Comparison of ENCODE assay signal across 14 cellular contexts in the genomic region with DNA sequence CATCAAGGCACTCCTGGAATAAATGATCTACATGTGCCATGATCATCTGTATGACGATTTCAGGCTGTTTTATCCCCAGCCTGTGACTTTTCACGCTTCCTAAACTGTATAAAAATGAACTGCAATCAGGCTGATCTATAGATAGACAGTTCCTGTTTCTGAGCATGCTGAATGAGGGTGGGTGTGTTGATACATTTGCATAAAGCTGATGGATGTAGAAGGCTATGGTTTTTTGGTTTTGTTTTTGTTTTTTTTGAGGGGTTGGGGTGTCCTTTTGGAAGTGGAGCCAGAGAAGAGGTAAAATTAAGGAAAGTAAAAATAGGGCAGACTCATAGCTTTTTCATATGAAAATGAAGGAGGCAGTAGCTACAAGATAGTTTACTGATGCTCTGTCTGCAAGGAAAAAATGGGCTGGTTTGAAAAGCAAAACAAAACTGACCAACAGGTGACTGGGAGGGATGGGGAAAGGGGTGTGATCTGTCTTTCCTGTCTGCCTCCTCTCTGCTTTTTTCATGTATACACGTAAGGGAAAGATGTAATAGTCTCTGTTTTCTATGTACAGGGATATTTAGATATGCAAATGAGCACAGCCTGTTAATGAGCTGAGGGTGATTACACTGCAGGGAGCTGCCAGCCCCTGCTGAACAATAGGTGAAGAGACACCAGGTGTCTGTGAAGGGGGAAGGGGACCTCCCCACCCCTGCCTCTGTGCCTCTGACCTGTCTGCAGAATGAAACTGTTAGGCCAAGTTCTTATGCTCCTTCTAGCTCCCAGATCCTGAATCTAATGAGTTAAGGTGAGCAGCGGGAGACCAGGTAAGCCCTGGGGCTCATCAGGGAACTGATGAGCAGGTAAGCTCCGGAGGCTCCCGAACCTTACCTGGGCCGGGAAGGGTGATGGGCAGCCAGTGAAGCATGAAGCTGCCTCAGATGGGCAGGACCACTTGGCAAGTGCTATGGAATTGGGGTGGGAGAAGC. TPM values are rescaled to one million over a fixed set of nuclear protein-coding genes. Genes with fewer than 3 reads are reported as not detected.
DNase-seq lines count a peak whose midpoint lies in the region; ATAC-seq and TF ChIP-seq lines count a peak whose summit lies in the region.
"Had no signal": no experiment of that assay in that cellular context is flagged by ENCODE, and none has a peak within 500 bp of the region (broad histone marks: within the 10 kb centered on the region; RNA-seq: fewer than 3 reads in every experiment).

No MANE protein-coding gene starts in this region.

- no peak overlapping the region for H3K4me3 ChIP-seq in suprapubic skin

- peaks cover 4% of the 10 kb centered on the region for H3K27me3 ChIP-seq in suprapubic skin

- DNase-seq in NOMO-1 treated with DMSO at 0.1 percent for 48 hours (lab: John Stamatoyannopoulos, UW; ENCODE audit: unreplicated experiment) (peak; percentile 15), memory B cell (ENCODE audit: low spot score in 2 of 2) (peak in 1 of 2 donors; percentile 22), suprapubic skin (ENCODE audit: low spot score in 2 of 2) (no peak), activated gamma-delta T cell treated with Interleukin-2 at 50 U/mL for 16 hours (no peak)
- DNase-seq: activated CD4-positive, alpha-beta memory T cell treated with anti-CD3 and anti-CD28 coated beads for 36 hours; activated effector memory CD4-positive, alpha-beta T cell treated with anti-CD3 and anti-CD28 coated beads, Interleukin-2, amount 50 U/mL, for 16 hours; CD4-positive, alpha-beta memory T cell; HFFc6 had no signal

- H3K9me3 Mint-ChIP-seq in memory B cell: no peaks in the 10 kb centered on the region
- H3K9me3 Mint-ChIP-seq: activated CD4-positive, alpha-beta memory T cell treated with anti-CD3 and anti-CD28 coated beads for 36 hours; CD4-positive, alpha-beta memory T cell; HFFc6; T-helper 1 cell treated with Interleukin-12 subunit alpha and Interleukin-12 subunit beta and Interleukin-4 antibody, amounts not matched to agents 30 μg/mL and 1 μg/mL, for 36 hours had no signal

- peaks cover 5% of the 10 kb centered on the region for H3K27me3 Mint-ChIP-seq in memory B cell

- H3K4me1 Mint-ChIP-seq in memory B cell: peaks cover 13% of the 10 kb centered on the region

- H3K4me1 ChIP-seq in suprapubic skin: no peaks in the 10 kb centered on the region

- no peaks in the 10 kb centered on the region for H3K36me3 Mint-ChIP-seq in memory B cell
- H3K36me3 Mint-ChIP-seq: activated CD4-positive, alpha-beta memory T cell treated with anti-CD3 and anti-CD28 coated beads for 36 hours; CD4-positive, alpha-beta memory T cell had no signal

- no peaks in the 10 kb centered on the region for H3K36me3 ChIP-seq in suprapubic skin

- ATAC-seq in GM18502 (IDR thresholded peaks at IDR 0.05; ENCODE audit: poor library complexity, unreplicated experiment): peak; percentile 67
- peak; percentile 46 for ATAC-seq in HG02588 (IDR thresholded peaks at IDR 0.05; ENCODE audit: unreplicated experiment)
- peak; percentile 97 for ATAC-seq in memory B cell (ENCODE audit: low read depth)
- ATAC-seq in HG02798 (IDR thresholded peaks at IDR 0.05; ENCODE audit: poor library complexity, unreplicated experiment): no peak
- ATAC-seq in GM21526 (IDR thresholded peaks at IDR 0.05; ENCODE audit: low FRiP score, unreplicated experiment): no peak

- H3K9me3 ChIP-seq in suprapubic skin: no peaks in the 10 kb centered on the region

- TF ChIP-seq CTCF in suprapubic skin (IDR thresholded peaks at IDR 0.05): no peak

- no peak for TF ChIP-seq POLR2A in suprapubic skin (IDR thresholded peaks at IDR 0.05)

- 28% methylated on average over 7 of the region's 7 CpGs for WGBS in suprapubic skin

- no peak overlapping the region for H3K27ac ChIP-seq in suprapubic skin
- H3K27ac ChIP-seq: RWPE1 had no signal

- H3K4me3 Mint-ChIP-seq in memory B cell: peak overlapping the region; percentile 67
- H3K4me3 Mint-ChIP-seq: activated CD4-positive, alpha-beta memory T cell treated with anti-CD3 and anti-CD28 coated beads for 36 hours; CD4-positive, alpha-beta memory T cell; HFFc6; T-helper 1 cell treated with Interleukin-12 subunit alpha and Interleukin-12 subunit beta and Interleukin-4 antibody, amounts not matched to agents 30 μg/mL and 1 μg/mL, for 36 hours had no signal

- peak overlapping the region; percentile 7 for H3K27ac Mint-ChIP-seq in memory B cell
- H3K27ac Mint-ChIP-seq: activated CD4-positive, alpha-beta memory T cell treated with anti-CD3 and anti-CD28 coated beads for 36 hours; CD4-positive, alpha-beta memory T cell; HFFc6; T-helper 1 cell treated with Interleukin-12 subunit alpha and Interleukin-12 subunit beta and Interleukin-4 antibody, amounts not matched to agents 30 μg/mL and 1 μg/mL, for 36 hours had no signal

- no peak for TF ChIP-seq EP300 in suprapubic skin (IDR thresholded peaks at IDR 0.05)

RNA-seq across cellular contexts. Expression of gene LYRM9, which starts 46.6 kb away (rescaled TPM):
- total RNA-seq in suprapubic skin: 10 to 100 TPM; 12.3 to 35.4 (median 15.2) TPM

Comparison
In these comparisons a context has a peak if more than half of its experiments do, and no peak if none do; other contexts are left out.
1. ATAC-seq: peak in GM18502 (single experiment), HG02588 (single experiment) and memory B cell (single experiment); none in HG02798 (single experiment) and GM21526 (single experiment).